1 cellular context compared by ENCODE assay signal in genomic region chr6:6986373-6986772, GRCh38.
TF ChIP-seq lines count a peak whose summit lies in the region.

No MANE protein-coding gene starts in this region.

TF ChIP-seq in K562, 482 proteins besides CTCF, POLR2A, EP300 and RAD21 (continued from another document):
- TF ChIP-seq BRF2 (IDR thresholded peaks at IDR 0.05; ENCODE audit: borderline replicate concordance, insufficient read depth, insufficient read length): no peak
- TF ChIP-seq TAL1 (IDR thresholded peaks at IDR 0.05): no peak
- no peak for TF ChIP-seq KAT8 (IDR thresholded peaks at IDR 0.05; ENCODE audit: low read depth)
- no peak for TF ChIP-seq ZFPM2 (CRISPR knock-in tag; IDR thresholded peaks at IDR 0.05)
- no peak for TF ChIP-seq CHD7 (IDR thresholded peaks at IDR 0.05; ENCODE audit: low read depth, low read length)
